22 cellular contexts compared by ENCODE assay signal in the genomic region with DNA sequence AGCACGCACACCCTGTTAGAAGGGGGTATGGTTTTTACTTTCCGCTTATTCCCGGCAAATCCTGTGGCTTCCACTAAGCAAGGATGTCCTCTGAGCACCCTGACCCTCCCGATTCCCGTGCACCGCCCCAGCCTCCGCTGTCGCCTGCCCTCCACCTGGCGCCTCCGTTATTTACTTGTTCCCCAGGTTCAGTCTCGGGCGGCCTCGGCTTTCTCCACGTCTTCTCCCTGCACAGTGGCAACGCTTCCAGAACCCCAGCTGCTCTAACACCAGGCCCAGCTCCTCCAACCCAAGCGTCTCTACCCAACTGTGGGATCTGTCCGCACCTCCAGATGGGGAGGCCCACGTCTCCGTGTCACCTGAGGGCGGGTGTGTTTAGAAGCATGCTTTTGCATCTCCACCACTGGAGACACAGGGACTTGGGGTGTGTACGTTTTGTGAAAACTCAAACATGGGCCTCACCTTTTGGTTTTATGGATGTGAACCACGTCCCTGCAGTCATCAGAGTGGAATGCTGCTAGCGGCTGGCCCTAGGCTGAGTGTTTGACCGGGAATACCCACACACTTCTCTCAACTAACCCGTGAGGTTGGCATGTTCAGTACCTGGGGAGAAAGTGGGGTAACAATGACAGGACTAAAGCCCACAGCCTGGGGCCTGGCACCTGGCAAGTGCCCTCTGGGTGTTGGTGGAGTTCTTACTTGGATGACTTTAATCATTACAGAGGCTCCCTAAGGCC.
DNase-seq lines count a peak whose midpoint lies in the region; ATAC-seq, FAIRE-seq and TF ChIP-seq lines count a peak whose summit lies in the region.
"Had no signal": no experiment of that assay in that cellular context is flagged by ENCODE, and none has a peak within 500 bp of the region (broad histone marks: within the 10 kb centered on the region; RNA-seq: fewer than 3 reads in every experiment).

No MANE protein-coding gene starts in this region.

- 93% methylated on average over 20 of the region's 25 CpGs; no CpG with 5 or more reads in 1 of the 2 experiments for WGBS in H1 (ENCODE audit: extremely low coverage in 1 of 2, insufficient coverage in 1 of 2, insufficient read length in 1 of 2, insufficient replicate concordance in 2 of 2, low coverage in 1 of 2, low lambda C conversion rate in 2 of 2, missing lambda C conversion rate in 1 of 2), 2 experiments

- no peak overlapping the region for H3K56ac ChIP-seq in H1 (replicated peaks; ENCODE audit: insufficient read length, low read depth, low read length)

- H3K9me3 ChIP-seq in PC-3 (ENCODE audit: low read length), result no peaks in the 10 kb centered on the region
- H3K9me3 ChIP-seq in H1 (ENCODE audit: insufficient read depth in 2 of 2, low read depth in 1 of 2, low read length in 1 of 2), result no peaks in the 10 kb centered on the region
- H3K9me3 ChIP-seq in osteoblast (ENCODE audit: low read depth, low read length), result no peaks in the 10 kb centered on the region
- H3K9me3 ChIP-seq: lower lobe of right lung, prostate gland had no signal

- H3K27ac ChIP-seq in PC-3 (ENCODE audit: low read length), result peak overlapping the region; percentile 97
- no peak overlapping the region for H3K27ac ChIP-seq in H1 (ENCODE audit: low read depth, low read length)
- peak overlapping the region; percentile 99 for H3K27ac ChIP-seq in osteoblast (ENCODE audit: low read depth, low read length)
- H3K27ac ChIP-seq: lower lobe of right lung, prostate gland had no signal

- TF ChIP-seq EP300 in H1 (IDR thresholded peaks at IDR 0.05; ENCODE audit: borderline replicate concordance in 1 of 2, low read depth in 2 of 2, low read length in 2 of 2), result no peak

- H2AK5ac ChIP-seq in H1 (ENCODE audit: low read depth, low read length), result no peak overlapping the region

- H3K9ac ChIP-seq in PC-3 (ENCODE audit: low read length) (peak overlapping the region; percentile 71), H1 (replicated peaks in 1 of 4; ENCODE audit: extremely low read depth in 1 of 4, low read depth in 3 of 4, low read length in 3 of 4) (no peak overlapping the region)

- no peaks in the 10 kb centered on the region for H3K79me2 ChIP-seq in PC-3 (ENCODE audit: low read length)
- no peaks in the 10 kb centered on the region for H3K79me2 ChIP-seq in H1 (ENCODE audit: control insufficient read depth in 1 of 2, insufficient read depth in 2 of 2, low read length in 2 of 2)
- peaks cover 3% of the 10 kb centered on the region for H3K79me2 ChIP-seq in osteoblast (ENCODE audit: insufficient read depth, low read length)

- no peak overlapping the region for H2BK12ac ChIP-seq in H1 (ENCODE audit: low read depth, low read length)

- H3F3A ChIP-seq in PC-3 (ENCODE audit: low read length, unreplicated experiment), result no peaks in the 10 kb centered on the region

- TF ChIP-seq RAD21 in H1 (IDR thresholded peaks at IDR 0.05 in 1 of 2, conservative IDR thresholded peaks at IDR 0.05 in 1 of 2; ENCODE audit: low read depth in 2 of 2, low read length in 2 of 2), result no peak

- DNase-seq in EH (ENCODE audit: low read depth) (peak; percentile 49), PC-3 (peak; percentile 58), H1 (ENCODE audit: low read depth in 1 of 2, low spot score in 2 of 2) (no peak), osteoblast (ENCODE audit: insufficient read length, low spot score, missing footprints) (peak; percentile 78), SKM-1 treated with dmso at 0.1 percent for 144 hours (lab: John Stamatoyannopoulos, UW; ENCODE audit: unreplicated experiment) (no peak)
- no peak for DNase-seq in activated naive CD4-positive, alpha-beta T cell treated with anti-CD3 and anti-CD28 coated beads, Interleukin-2, amount 50 U/mL, for 72 hours (ENCODE audit: low spot score in 2 of 2)
- no peak for DNase-seq in stimulated activated CD4-positive, alpha-beta T cell treated with anti-CD3 and anti-CD28 coated beads, Interleukin-4, amount 100 ng/mL, for 4 hours
- DNase-seq: activated CD4-positive, CD25-positive, alpha-beta regulatory T cell; activated CD8-positive, alpha-beta memory T cell treated with anti-CD3 and anti-CD28 coated beads, Interleukin-2, amount 10 ng/mL, durations not matched to agents 7 days and 5 days; CD4-positive, CD25-positive, alpha-beta regulatory T cell; DMS53; lower lobe of right lung; naive thymus-derived CD8-positive, alpha-beta T cell; NCI-H1694 treated with DMSO at 0.1 percent for 48 hours; SHP77 treated with DMSO at 0.1 percent for 48 hours; stimulated activated naive CD8-positive, alpha-beta T cell treated with anti-CD3 and anti-CD28 coated beads, Interleukin-15, Interleukin-2, amounts not matched to agents 100 U/mL and 50 U/mL, for 24 hours; T-helper 2 cell had no signal

- TF ChIP-seq POLR2A in H1 (IDR thresholded peaks at IDR 0.05; ENCODE audit: control extremely low read depth in 1 of 2, low read depth in 2 of 2, low read length in 2 of 2), result no peak

- peaks cover 26% of the 10 kb centered on the region for H3K4me1 ChIP-seq in PC-3 (ENCODE audit: insufficient read depth, low read length)
- no peaks in the 10 kb centered on the region for H3K4me1 ChIP-seq in H1 (replicated peaks in 1 of 4; ENCODE audit: control insufficient read depth in 3 of 4, insufficient read depth in 4 of 4, low read length in 3 of 4)
- H3K4me1 ChIP-seq in osteoblast (ENCODE audit: insufficient read depth, low read length), result peaks cover 19% of the 10 kb centered on the region
- H3K4me1 ChIP-seq: lower lobe of right lung, prostate gland had no signal

- no peaks in the 10 kb centered on the region for H3K36me3 Mint-ChIP-seq in activated naive CD4-positive, alpha-beta T cell treated with anti-CD3 and anti-CD28 coated beads, Interleukin-2, amount 50 U/mL, for 72 hours
- H3K36me3 Mint-ChIP-seq: activated CD8-positive, alpha-beta memory T cell treated with anti-CD3 and anti-CD28 coated beads, Interleukin-2, amount 10 ng/mL, durations not matched to agents 7 days and 5 days; CD4-positive, CD25-positive, alpha-beta regulatory T cell; naive thymus-derived CD8-positive, alpha-beta T cell had no signal

- no peak overlapping the region for H3K27ac Mint-ChIP-seq in activated naive CD4-positive, alpha-beta T cell treated with anti-CD3 and anti-CD28 coated beads, Interleukin-2, amount 50 U/mL, for 72 hours
- H3K27ac Mint-ChIP-seq: activated CD8-positive, alpha-beta memory T cell treated with anti-CD3 and anti-CD28 coated beads, Interleukin-2, amount 10 ng/mL, durations not matched to agents 7 days and 5 days; naive thymus-derived CD8-positive, alpha-beta T cell had no signal

- no peaks in the 10 kb centered on the region for H3K27me3 ChIP-seq in PC-3 (ENCODE audit: low read length)
- H3K27me3 ChIP-seq in H1 (replicated peaks in 1 of 4; ENCODE audit: control insufficient read depth in 3 of 4, extremely low read depth in 1 of 4, insufficient read depth in 3 of 4, low read length in 3 of 4), result no peaks in the 10 kb centered on the region
- H3K27me3 ChIP-seq in osteoblast (ENCODE audit: insufficient read depth, low read length), result no peaks in the 10 kb centered on the region

- H3K18ac ChIP-seq in H1 (ENCODE audit: extremely low read depth, low read length), result no peak overlapping the region

- CTCF ChIA-PET in PC-3 (lab: Charles Lee) (no interaction called here), H1 (lab: Charles Lee; ENCODE audit: partially characterized antibody) (interaction anchor here (1.0 kb wide), 1 partner anchor 272 kb away, joined by 3 read pairs; no protein-coding TSS in a partner anchor)

- no peak overlapping the region for H3K23ac ChIP-seq in H1 (ENCODE audit: insufficient read length)

- intact Hi-C loops in PC-3 (cut with micrococcal nuclease), result no loop called here

- no peak overlapping the region for H2BK15ac ChIP-seq in H1 (ENCODE audit: low read length)

- no peak overlapping the region for H3K14ac ChIP-seq in H1 (ENCODE audit: insufficient read length)

- H4K20me1 ChIP-seq in PC-3 (ENCODE audit: low read length) (no peaks in the 10 kb centered on the region), H1 (replicated peaks in 1 of 2; ENCODE audit: control insufficient read depth in 1 of 2, insufficient read depth in 2 of 2, low read length in 2 of 2) (no peaks in the 10 kb centered on the region), osteoblast (ENCODE audit: insufficient read depth, low read length) (no peaks in the 10 kb centered on the region)

- H3K4me3 ChIP-seq in PC-3 (ENCODE audit: low read length), result no peak overlapping the region
- H3K4me3 ChIP-seq in H1 (ENCODE audit: extremely low read depth in 1 of 4, insufficient read depth in 2 of 4, low read depth in 3 of 4, low read length in 4 of 4), result no peak overlapping the region
- H3K4me3 ChIP-seq in osteoblast (ENCODE audit: insufficient read depth, low read length), result no peak overlapping the region
- H3K4me3 ChIP-seq: lower lobe of right lung, prostate gland had no signal

- no peak for FAIRE-seq in H1 (lab: Jason Lieb, UNC)
- FAIRE-seq: colon, endothelial cell of umbilical vein, GM18507 had no signal

- no peak overlapping the region for H3K4ac ChIP-seq in H1 (replicated peaks; ENCODE audit: insufficient read length, low read depth, low read length)

- TF ChIP-seq CTCF in PC-3 (conservative IDR thresholded peaks at IDR 0.05; ENCODE audit: low read depth, low read length) (no peak), H1 (IDR thresholded peaks at IDR 0.05; ENCODE audit: control extremely low read depth in 1 of 3, insufficient read depth in 1 of 3, low read depth in 1 of 3, low read length in 3 of 3) (no peak), osteoblast (IDR thresholded peaks at IDR 0.05; ENCODE audit: extremely low read depth, low read depth, low read length) (no peak)

- ATAC-seq in PC-3 (no peak), GM18520 (IDR thresholded peaks at IDR 0.05; ENCODE audit: unreplicated experiment) (no peak)
- no peak for ATAC-seq in activated naive CD4-positive, alpha-beta T cell treated with anti-CD3 and anti-CD28 coated beads, Interleukin-2, amount 50 U/mL, for 72 hours
- ATAC-seq: activated CD8-positive, alpha-beta memory T cell treated with anti-CD3 and anti-CD28 coated beads, Interleukin-2, amount 10 ng/mL, durations not matched to agents 7 days and 5 days; lower lobe of right lung; naive thymus-derived CD8-positive, alpha-beta T cell; stimulated activated naive CD8-positive, alpha-beta T cell treated with anti-CD3 and anti-CD28 coated beads, Interleukin-15, Interleukin-2, amounts not matched to agents 100 U/mL and 50 U/mL, for 24 hours had no signal

- no peak overlapping the region for H4K91ac ChIP-seq in H1 (replicated peaks; ENCODE audit: insufficient read length, low read length)

- peak overlapping the region; percentile 21; the same call in 1 of the 2 replicates for H4K8ac ChIP-seq in H1 (ENCODE audit: extremely low read depth, insufficient read depth, low read length)

- H3K79me1 ChIP-seq in H1 (ENCODE audit: low read depth, low read length), result no peaks in the 10 kb centered on the region

- H3K4me2 ChIP-seq in PC-3 (ENCODE audit: low read length), result 0 out of 2 replicates have a peak overlapping the region, but pooled peaks have one; percentile 19
- H3K4me2 ChIP-seq in H1 (ENCODE audit: insufficient read depth in 1 of 2, low read depth in 2 of 2, low read length in 2 of 2), result no peak overlapping the region
- no peak overlapping the region for H3K4me2 ChIP-seq in osteoblast (ENCODE audit: insufficient read depth, low read length)

- H2BK5ac ChIP-seq in H1 (ENCODE audit: low read depth, low read length), result no peak overlapping the region

- H2BK120ac ChIP-seq in H1 (replicated peaks; ENCODE audit: low read depth, low read length), result no peak overlapping the region

- no peaks in the 10 kb centered on the region for H3K36me3 ChIP-seq in PC-3 (ENCODE audit: low read depth, low read length)
- H3K36me3 ChIP-seq in H1 (ENCODE audit: control insufficient read depth in 2 of 4, insufficient read depth in 4 of 4, low read length in 3 of 4), result no peaks in the 10 kb centered on the region
- H3K36me3 ChIP-seq in osteoblast (ENCODE audit: insufficient read depth, low read length), result peaks cover 6% of the 10 kb centered on the region
- H3K36me3 ChIP-seq: lower lobe of right lung, prostate gland had no signal

- no peak overlapping the region for H2BK20ac ChIP-seq in H1 (ENCODE audit: low read length)

- no peaks in the 10 kb centered on the region for H3K9me2 ChIP-seq in PC-3 (replicated peaks; ENCODE audit: low read length)

- peak overlapping the region; percentile 34; the same call in 1 of the 2 replicates for H2AFZ ChIP-seq in PC-3 (ENCODE audit: low read length)
- H2AFZ ChIP-seq in H1 (ENCODE audit: low read length), result no peak overlapping the region
- H2AFZ ChIP-seq in osteoblast (ENCODE audit: low read length), result no peak overlapping the region

- H3K9me3 Mint-ChIP-seq in activated naive CD4-positive, alpha-beta T cell treated with anti-CD3 and anti-CD28 coated beads, Interleukin-2, amount 50 U/mL, for 72 hours, result no peaks in the 10 kb centered on the region
- H3K9me3 Mint-ChIP-seq: CD4-positive, CD25-positive, alpha-beta regulatory T cell; naive thymus-derived CD8-positive, alpha-beta T cell had no signal

- POLR2A ChIA-PET in PC-3 (lab: Charles Lee; ENCODE audit: unreplicated experiment) (no interaction called here), H1 (lab: Charles Lee; ENCODE audit: partially characterized antibody) (no interaction called here)

- H3K23me2 ChIP-seq in H1 (ENCODE audit: low read depth, low read length), result no peaks in the 10 kb centered on the region

- no peak overlapping the region for H4K5ac ChIP-seq in H1 (ENCODE audit: insufficient read length, low read depth, low read length)

- BruUV-seq in PC-3 (replicated peaks; lab: Mats Ljungman, UMichigan), result no TSS peak

Comparison
In these comparisons a context has a peak if more than half of its experiments do, and no peak if none do; other contexts are left out.
1. DNase-seq: peak in EH (single experiment), PC-3 (single experiment) and osteoblast (single experiment); none in H1 (0 of 2), SKM-1 treated with dmso at 0.1 percent for 144 hours (single experiment), activated naive CD4-positive, alpha-beta T cell treated with anti-CD3 and anti-CD28 coated beads, Interleukin-2, amount 50 U/mL, for 72 hours (0 of 2) and stimulated activated CD4-positive, alpha-beta T cell treated with anti-CD3 and anti-CD28 coated beads, Interleukin-4, amount 100 ng/mL, for 4 hours (0 of 2).